ENCODE assay signal across 18 cellular contexts in the genomic region with DNA sequence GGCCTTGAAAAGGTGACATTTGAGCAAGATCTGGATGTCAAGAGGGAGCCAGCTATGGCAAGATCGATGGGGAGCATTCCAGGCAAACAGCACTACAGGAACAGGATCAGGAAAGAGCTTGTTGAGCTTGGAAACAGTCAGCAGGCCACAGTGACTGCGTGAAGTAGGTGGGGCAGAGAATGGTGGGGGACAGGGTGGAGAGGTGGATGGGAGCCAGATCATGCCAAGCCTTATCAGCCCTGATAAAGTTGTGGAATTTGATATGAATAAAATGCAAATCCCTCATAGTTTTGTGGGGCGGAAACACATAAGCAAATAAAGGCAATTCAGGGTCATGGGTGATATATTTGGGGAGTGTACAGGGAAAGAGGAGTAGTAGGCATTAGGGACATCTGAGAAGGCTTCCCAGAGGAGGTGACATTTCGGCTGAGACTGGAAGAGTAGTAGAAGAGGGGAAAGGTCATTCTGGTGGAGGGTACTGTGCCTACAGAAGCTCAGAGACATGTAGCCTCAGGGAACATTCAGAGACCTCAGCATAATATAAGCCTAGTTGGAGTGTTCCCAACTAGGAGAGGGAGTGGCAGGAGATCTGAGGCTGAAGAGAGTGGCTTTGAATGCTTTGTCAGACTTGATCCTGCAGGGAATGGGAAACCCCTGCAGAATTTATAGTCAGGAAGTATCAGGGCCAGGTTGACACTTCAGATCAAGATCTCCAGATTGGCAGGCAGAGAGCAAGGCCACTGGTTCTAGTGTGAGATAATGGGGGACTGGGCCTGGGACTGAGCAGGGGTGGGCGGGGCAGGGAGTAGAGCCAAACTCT. TPM values are rescaled to one million over a fixed set of nuclear protein-coding genes. Genes with fewer than 3 reads are reported as not detected.
A peak's percentile ranks its signal among the peaks of the same experiment; 100 is the strongest.
DNase-seq lines count a peak whose midpoint lies in the region; ATAC-seq, FAIRE-seq and TF ChIP-seq lines count a peak whose summit lies in the region.
"Had no signal": no experiment of that assay in that cellular context is flagged by ENCODE, and none has a peak within 500 bp of the region (broad histone marks: within the 10 kb centered on the region; RNA-seq: fewer than 3 reads in every experiment).

No MANE protein-coding gene starts in this region.

- no peak; a peak in 1 of 6 replicates for ATAC-seq in A549
- ATAC-seq: gastrocnemius medialis; stimulated activated memory B cell treated with anti-CD40 and anti-IgM and Interleukin-4, amounts not matched to agents 10 μg/mL and 1 μg/mL and 100 μg/mL, for 72 hours had no signal

- WGBS in A549 (ENCODE audit: missing lambda C conversion rate) = 44% methylated on average over 4 of the region's 5 CpGs

- POLR2A ChIA-PET in A549 (lab: Yijun Ruan, JAX) = interaction anchor here (0.6 kb wide), 2 partner anchors 9 to 598 kb away, joined by 3 to 5 read pairs; no protein-coding TSS in a partner anchor

- H3K27me3 ChIP-seq in Peyer's patch = no peaks in the 10 kb centered on the region
- no peaks in the 10 kb centered on the region for H3K27me3 ChIP-seq in left ventricle myocardium inferior (ENCODE audit: low read depth)
- H3K27me3 ChIP-seq in SJCRH30 = peaks cover 6% of the 10 kb centered on the region; the same call in 1 of the 2 replicates
- no peaks in the 10 kb centered on the region for H3K27me3 ChIP-seq in WERI-Rb-1 (ENCODE audit: insufficient read depth, low read depth, severe bottlenecking)
- H3K27me3 ChIP-seq: gastrocnemius medialis, tibial nerve had no signal

- TF ChIP-seq RAD21 in A549 (conservative IDR thresholded peaks at IDR 0.05 in 1 of 2, IDR thresholded peaks at IDR 0.05 in 1 of 2) = no peak

- FAIRE-seq in A549 (lab: Jason Lieb, UNC) = no peak
- FAIRE-seq: RCC 7860 had no signal

- intact Hi-C loops in left ventricle myocardium inferior (cut with micrococcal nuclease) = no loop called here

- H3K9me3 ChIP-seq in A549 (no peaks in the 10 kb centered on the region), Peyer's patch (no peaks in the 10 kb centered on the region), left ventricle myocardium inferior (replicated peaks) (no peaks in the 10 kb centered on the region), SJCRH30 (replicated peaks) (no peaks in the 10 kb centered on the region; the same call in 1 of the 2 replicates), WERI-Rb-1 (ENCODE audit: severe bottlenecking) (no peaks in the 10 kb centered on the region)
- H3K9me3 ChIP-seq: gastrocnemius medialis, tibial nerve had no signal

- no peaks in the 10 kb centered on the region for H3K36me3 ChIP-seq in Peyer's patch
- H3K36me3 ChIP-seq in left ventricle myocardium inferior = no peaks in the 10 kb centered on the region
- H3K36me3 ChIP-seq in SJCRH30 = no peaks in the 10 kb centered on the region
- H3K36me3 ChIP-seq in WERI-Rb-1 = no peaks in the 10 kb centered on the region
- H3K36me3 ChIP-seq: gastrocnemius medialis, tibial nerve had no signal

- CTCF ChIA-PET in A549 (lab: Yijun Ruan, JAX) = interaction anchor here (1.1 to 2.5 kb wide), 3 partner anchors 9 to 93 kb away, joined by 3 to 6 read pairs (median 5); a partner anchor contains a TSS

- H3K27ac ChIP-seq in A549 (no peak overlapping the region), Peyer's patch (peak overlapping the region in 3 of 4 donors; percentile 30 to 80 (median 64)), left ventricle myocardium inferior (replicated peaks) (peak overlapping the region; percentile 36), SJCRH30 (no peak overlapping the region), WERI-Rb-1 (no peak overlapping the region), substantia nigra (ENCODE audit: low read depth, low read length, poor library complexity, severe bottlenecking) (no peak overlapping the region)
- H3K27ac ChIP-seq: C4-2B had no signal

- TF ChIP-seq POLR2A in A549 (IDR thresholded peaks at IDR 0.05; ENCODE audit: low read length) (no peak), Peyer's patch (IDR thresholded peaks at IDR 0.05) (no peak)

- peak in 1 of 2 experiments; percentile 15 for DNase-seq in A549 (ENCODE audit: low read depth in 1 of 2, low spot score in 1 of 2)
- peak in 2 of 3 donors; percentile 72 to 74 for DNase-seq in Peyer's patch
- no peak for DNase-seq in left ventricle myocardium inferior
- peak; percentile 86 for DNase-seq in mucosa of gallbladder (ENCODE audit: low spot score)
- no peak for DNase-seq in SJCRH30
- no peak for DNase-seq in WERI-Rb-1
- no peak for DNase-seq in KG1 (lab: John Stamatoyannopoulos, UW)
- DNase-seq in substantia nigra (lab: John Stamatoyannopoulos, UW) = no peak
- DNase-seq: ACHN; activated CD4-positive, alpha-beta T cell treated with anti-CD3 and anti-CD28 coated beads for 4 hours; anterior cingulate cortex; gastrocnemius medialis; mammary epithelial cell; NCI-H774 had no signal

- H3K4me1 ChIP-seq in A549 (peaks cover 8% of the 10 kb centered on the region), Peyer's patch (peaks cover 0 to 18% (median 0%) of the 10 kb centered on the region in 4 donors), left ventricle myocardium inferior (peaks cover 14% of the 10 kb centered on the region), SJCRH30 (no peaks in the 10 kb centered on the region)
- H3K4me1 ChIP-seq: gastrocnemius medialis had no signal

- 0 out of 3 replicates have a peak overlapping the region, but pooled peaks have one; percentile 38 for H3K4me2 ChIP-seq in A549

- no peak for TF ChIP-seq EP300 in A549 (IDR thresholded peaks at IDR 0.05)

- no peak for TF ChIP-seq CTCF in A549 (IDR thresholded peaks at IDR 0.05)
- TF ChIP-seq CTCF in Peyer's patch (IDR thresholded peaks at IDR 0.05) = no peak
- no peak for TF ChIP-seq CTCF in left ventricle myocardium inferior (IDR thresholded peaks at IDR 0.05; ENCODE audit: borderline replicate concordance)
- TF ChIP-seq CTCF in WERI-Rb-1 (IDR thresholded peaks at IDR 0.05; ENCODE audit: low read depth, low read length) = no peak

- H3K4me3 ChIP-seq in A549 (no peak overlapping the region), Peyer's patch (no peak overlapping the region), left ventricle myocardium inferior (no peak overlapping the region), SJCRH30 (no peak overlapping the region), WERI-Rb-1 (ENCODE audit: low read depth, low read length) (no peak overlapping the region)
- H3K4me3 ChIP-seq: gastrocnemius medialis, tibial nerve had no signal

TF ChIP-seq in A549, 52 proteins besides CTCF, POLR2A, EP300 and RAD21:
- TF ChIP-seq ZFP36 (IDR thresholded peaks at IDR 0.05; ENCODE audit: borderline replicate concordance, partially characterized antibody) = peak; percentile 47
- TF ChIP-seq, protein P1, sequence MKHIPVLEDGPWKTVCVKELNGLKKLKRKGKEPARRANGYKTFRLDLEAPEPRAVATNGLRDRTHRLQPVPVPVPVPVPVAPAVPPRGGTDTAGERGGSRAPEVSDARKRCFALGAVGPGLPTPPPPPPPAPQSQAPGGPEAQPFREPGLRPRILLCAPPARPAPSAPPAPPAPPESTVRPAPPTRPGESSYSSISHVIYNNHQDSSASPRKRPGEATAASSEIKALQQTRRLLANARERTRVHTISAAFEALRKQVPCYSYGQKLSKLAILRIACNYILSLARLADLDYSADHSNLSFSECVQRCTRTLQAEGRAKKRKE (CRISPR knock-in tag; IDR thresholded peaks at IDR 0.05; ENCODE audit: low read depth) = no peak

RNA-seq across cellular contexts. Expression of a gene that starts 9.7 kb away (rescaled TPM):
- polyA plus RNA-seq in A549 (2011; rRNA removed) (76.8 and 82.8 TPM in 2 replicates), A549 (2017; fragmentation: RNase III; extraction: RNeasy Plus Mini Kit Qiagen cat#74134 plus additional on column Dnase treatment) (83.6 to 103 TPM (median 89.9 TPM) in 3 replicates)
- polyA plus RNA-seq in A549 (2012; cell fraction: cytosol; rRNA removed) = 74.8 and 91.0 TPM in 2 replicates
- 35.1 and 41.8 TPM in 2 replicates for polyA plus RNA-seq in A549 (2012; cell fraction: nucleus; rRNA removed)
- 55.3 and 81.1 TPM in 2 replicates for polyA minus RNA-seq in A549 (2011; rRNA and poly(A)+ RNA removed)
- total RNA-seq in Peyer's patch (100 to 1,000 TPM in 3 of 4 donors, 10 to 100 TPM in 1; 60.2 to 185 (median 140) TPM), left ventricle myocardium inferior (93.3 TPM), mucosa of gallbladder (382 TPM)
- 9.4 and 10.5 TPM in 2 replicates for total RNA-seq in SJCRH30 (2014; rRNA removed; shearing (Covaris generic))

RNA-seq across cellular contexts. Expression of a gene that starts 39.6 kb away (rescaled TPM):
- 1.6 and 1.9 TPM in 2 replicates for polyA plus RNA-seq in A549 (2011; rRNA removed)
- polyA plus RNA-seq in A549 (2012; cell fraction: cytosol; rRNA removed) = 0.15 and 0.17 TPM in 2 replicates
- polyA plus RNA-seq in A549 (2012; cell fraction: nucleus; rRNA removed) = 0.25 and 0.80 TPM in 2 replicates
- polyA plus RNA-seq in A549 (2017; fragmentation: RNase III; extraction: RNeasy Plus Mini Kit Qiagen cat#74134 plus additional on column Dnase treatment) = 0.81 to 0.90 TPM (median 0.84 TPM) in 3 replicates
- 1.6 and 2.7 TPM in 2 replicates for polyA minus RNA-seq in A549 (2011; rRNA and poly(A)+ RNA removed)
- total RNA-seq in Peyer's patch = 10 to 100 TPM; 10.2 to 16.5 (median 12.4) TPM
- 12.0 TPM for total RNA-seq in left ventricle myocardium inferior
- 17.6 TPM for total RNA-seq in mucosa of gallbladder
- 1.5 and 1.6 TPM in 2 replicates for total RNA-seq in SJCRH30 (2014; rRNA removed; shearing (Covaris generic))

RNA-seq across cellular contexts. Expression of a gene that starts 51.4 kb away (rescaled TPM):
- 3.4 and 4.5 TPM in 2 replicates for polyA plus RNA-seq in A549 (2011; rRNA removed)
- 1.9 and 2.1 TPM in 2 replicates for polyA plus RNA-seq in A549 (2012; cell fraction: cytosol; rRNA removed)
- 1.3 and 1.7 TPM in 2 replicates for polyA plus RNA-seq in A549 (2012; cell fraction: nucleus; rRNA removed)
- polyA plus RNA-seq in A549 (2017; fragmentation: RNase III; extraction: RNeasy Plus Mini Kit Qiagen cat#74134 plus additional on column Dnase treatment) = 9.1 to 12.7 TPM (median 11.9 TPM) in 3 replicates
- 3.8 and 4.2 TPM in 2 replicates for polyA minus RNA-seq in A549 (2011; rRNA and poly(A)+ RNA removed)
- total RNA-seq in Peyer's patch = 10 to 100 TPM; 22.2 to 24.7 (median 22.7) TPM
- total RNA-seq in left ventricle myocardium inferior = 26.6 TPM
- total RNA-seq in mucosa of gallbladder = 39.4 TPM
- total RNA-seq in SJCRH30 (2014; rRNA removed; shearing (Covaris generic)) = 8.3 and 10.0 TPM in 2 replicates

Comparison
In these comparisons a context has a peak if more than half of its experiments do, and no peak if none do; other contexts are left out.
1. DNase-seq: peak in Peyer's patch (2 of 3) and mucosa of gallbladder (single experiment); none in left ventricle myocardium inferior (single experiment), SJCRH30 (0 of 2), WERI-Rb-1 (single experiment), KG1 (single experiment) and substantia nigra (0 of 49).
2. H3K27ac ChIP-seq: peak in Peyer's patch (3 of 4) and left ventricle myocardium inferior (single experiment); none in A549 (0 of 2), SJCRH30 (single experiment), WERI-Rb-1 (single experiment) and substantia nigra (single experiment).